In the genomic region with DNA sequence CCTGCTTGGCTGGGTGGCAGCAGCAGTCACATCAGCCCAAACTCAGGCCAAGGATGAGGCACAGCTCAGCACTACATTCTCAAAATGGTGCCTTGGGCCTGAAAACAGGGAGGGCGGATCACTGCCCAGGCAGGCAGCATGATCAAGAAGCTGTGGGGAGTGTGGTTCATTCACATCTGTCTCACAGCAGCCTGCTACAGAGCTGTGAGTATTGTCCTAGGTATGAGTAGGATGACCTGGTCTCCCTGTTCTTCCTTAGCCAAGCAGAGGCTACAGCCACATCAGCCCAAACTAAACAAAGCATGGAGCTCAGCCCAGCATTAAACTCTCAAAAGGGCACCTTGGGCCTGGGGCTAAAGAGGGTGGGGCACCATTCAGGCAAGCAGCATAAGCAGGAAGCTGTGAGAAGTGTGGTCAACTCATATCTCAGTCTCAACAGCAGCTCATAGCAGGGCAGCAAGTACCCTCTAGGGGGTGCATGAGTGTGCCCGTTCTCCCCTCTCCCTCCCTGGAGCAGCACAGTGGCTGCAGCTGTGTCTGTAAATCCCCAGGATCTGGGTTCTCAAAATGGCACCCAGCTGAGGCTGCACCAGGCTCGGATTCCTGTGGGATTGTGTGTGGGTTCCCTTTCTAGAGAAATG, we compare ENCODE assay signal across 8 cellular contexts.
A peak's percentile ranks its signal among the peaks of the same experiment; 100 is the strongest.
DNase-seq lines count a peak whose midpoint lies in the region; ATAC-seq and TF ChIP-seq lines count a peak whose summit lies in the region.

No MANE protein-coding gene starts in this region.

- no peak overlapping the region for H3K27ac Mint-ChIP-seq in type B pancreatic cell

- H3K36me3 Mint-ChIP-seq in type B pancreatic cell, result no peaks in the 10 kb centered on the region

- peak; percentile 99 for ATAC-seq in GM18858 (IDR thresholded peaks at IDR 0.05; ENCODE audit: unreplicated experiment)
- ATAC-seq in HG02970 (IDR thresholded peaks at IDR 0.05; ENCODE audit: low FRiP score, unreplicated experiment), result peak; percentile 94

- peaks cover 3% of the 10 kb centered on the region for H3K9me3 Mint-ChIP-seq in type B pancreatic cell

- in situ Hi-C loops in ACHN (cut with HindIII; ENCODE audit: low pct_ligation_motif_present, low pct_unique_long_range_greater_than_20kb, low sequenced_read_pairs), result no loop called here

- peak; percentile 39 for TF ChIP-seq CTCF in type B pancreatic cell (conservative IDR thresholded peaks at IDR 0.05)

- H3K27me3 Mint-ChIP-seq in type B pancreatic cell, result peaks cover 2% of the 10 kb centered on the region

- no peak overlapping the region for H3K4me3 Mint-ChIP-seq in type B pancreatic cell

- DNase-seq in ACHN, result peak; percentile 41
- DNase-seq in RKO (ENCODE audit: low spot score), result peak; percentile 30
- peak; percentile 42 for DNase-seq in activated naive CD4-positive, alpha-beta T cell treated with Interleukin-2 at 50 U/mL for 16 hours
- peak; percentile 8 for DNase-seq in left kidney (ENCODE audit: low read depth, low spot score)
- no peak for DNase-seq in type B pancreatic cell (ENCODE audit: extremely low spot score, unreplicated experiment)
- DNase-seq in Ammon's horn (ENCODE audit: low spot score), result no peak

- no peaks in the 10 kb centered on the region for H3K4me1 Mint-ChIP-seq in type B pancreatic cell (ENCODE audit: unreplicated experiment)

Comparison
In these comparisons a context has a peak if more than half of its experiments do, and no peak if none do; other contexts are left out.
1. DNase-seq: peak in ACHN (single experiment), RKO (single experiment), activated naive CD4-positive, alpha-beta T cell treated with Interleukin-2 at 50 U/mL for 16 hours (single experiment) and left kidney (single experiment); none in type B pancreatic cell (single experiment) and Ammon's horn (single experiment).